Comparison of ENCODE assay signal across 22 cellular contexts in the genomic region with DNA sequence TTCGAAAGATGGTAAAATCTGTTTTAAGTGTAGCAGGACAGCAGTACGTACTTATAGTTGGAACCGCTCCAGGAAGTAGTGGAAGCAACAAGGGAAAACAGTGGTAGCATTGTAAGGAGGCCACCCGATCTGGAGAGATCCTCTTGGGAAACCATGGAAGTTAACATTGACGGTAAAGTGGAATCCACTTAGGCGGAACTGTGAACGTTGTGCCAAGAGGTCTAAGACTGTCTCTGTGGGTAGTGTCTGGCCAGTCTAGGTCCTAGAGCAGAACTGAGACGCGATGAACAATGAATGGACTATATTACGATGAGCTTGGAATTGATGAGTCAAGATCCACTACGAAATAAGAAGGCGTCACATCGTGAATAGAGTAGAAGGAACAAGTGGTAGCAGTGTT.
"Had no signal": no experiment of that assay in that cellular context is flagged by ENCODE, and none has a peak within 500 bp of the region (broad histone marks: within the 10 kb centered on the region; RNA-seq: fewer than 3 reads in every experiment).

No MANE protein-coding gene starts in this region.

- H3K4me3 ChIP-seq: heart right ventricle, skin epidermis had no signal

- H3K9me3 Mint-ChIP-seq: activated CD8-positive, alpha-beta T cell treated with anti-CD3 and anti-CD28 coated beads for 36 hours; activated naive CD8-positive, alpha-beta T cell treated with anti-CD3 and anti-CD28 coated beads, Interleukin-2, amount 10 ng/mL, durations not matched to agents 7 days and 5 days; type B pancreatic cell had no signal

- H3K9me3 ChIP-seq: heart right ventricle, neutrophil had no signal

- H3K27ac ChIP-seq: brain microvascular endothelial cell, epithelial cell of prostate, heart right ventricle, neutrophil, skin epidermis had no signal

- H3K4me3 Mint-ChIP-seq: activated CD8-positive, alpha-beta T cell treated with anti-CD3 and anti-CD28 coated beads for 36 hours; activated naive CD8-positive, alpha-beta T cell treated with anti-CD3 and anti-CD28 coated beads, Interleukin-2, amount 10 ng/mL, durations not matched to agents 7 days and 5 days; effector memory CD8-positive, alpha-beta T cell; memory B cell; natural killer cell; T-helper 17 cell; type B pancreatic cell had no signal

- H3K4me1 Mint-ChIP-seq: activated naive CD8-positive, alpha-beta T cell treated with anti-CD3 and anti-CD28 coated beads, Interleukin-2, amount 10 ng/mL, durations not matched to agents 7 days and 5 days; memory B cell; natural killer cell; T-helper 17 cell had no signal

- DNase-seq: activated CD4-positive, alpha-beta T cell treated with anti-CD3 and anti-CD28 coated beads for 48 hours; activated CD8-positive, alpha-beta T cell treated with anti-CD3 and anti-CD28 coated beads for 36 hours; activated naive CD4-positive, alpha-beta T cell; activated naive CD8-positive, alpha-beta T cell treated with anti-CD3 and anti-CD28 coated beads, Interleukin-2, amount 10 ng/mL, durations not matched to agents 7 days and 5 days; activated T-cell treated with anti-CD3 and anti-CD28 coated beads, Interleukin-2, amount 50 U/mL, for 48 hours; brain microvascular endothelial cell; effector memory CD8-positive, alpha-beta T cell; heart right ventricle; natural killer cell; posterior cingulate gyrus; retina; stimulated activated CD4-positive, alpha-beta T cell treated with anti-CD3 and anti-CD28 coated beads, Interleukin-4, amount 100 ng/mL, for 4 hours; stimulated activated CD8-positive, alpha-beta memory T cell treated with anti-CD3 and anti-CD28 coated beads, Interleukin-4, amount 100 ng/mL, for 48 hours; stimulated activated naive CD4-positive, alpha-beta T cell treated with Interleukin-2 at 50 U/mL for 16 hours; substantia nigra; T-helper 17 cell had no signal

- H3K27me3 ChIP-seq: brain microvascular endothelial cell, neutrophil had no signal

- H3K27me3 Mint-ChIP-seq: activated CD8-positive, alpha-beta T cell treated with anti-CD3 and anti-CD28 coated beads for 36 hours; activated naive CD8-positive, alpha-beta T cell treated with anti-CD3 and anti-CD28 coated beads, Interleukin-2, amount 10 ng/mL, durations not matched to agents 7 days and 5 days; effector memory CD8-positive, alpha-beta T cell; memory B cell; type B pancreatic cell had no signal

- H3K36me3 ChIP-seq: brain microvascular endothelial cell, heart right ventricle, neutrophil had no signal

- ATAC-seq: activated CD8-positive, alpha-beta T cell treated with anti-CD3 and anti-CD28 coated beads for 36 hours; effector memory CD8-positive, alpha-beta T cell; left lobe of liver; natural killer cell; T-helper 17 cell had no signal

- H3K4me1 ChIP-seq: heart right ventricle had no signal

- H3K27ac Mint-ChIP-seq: activated CD8-positive, alpha-beta T cell treated with anti-CD3 and anti-CD28 coated beads for 36 hours; activated naive CD8-positive, alpha-beta T cell treated with anti-CD3 and anti-CD28 coated beads, Interleukin-2, amount 10 ng/mL, durations not matched to agents 7 days and 5 days; effector memory CD8-positive, alpha-beta T cell; memory B cell; natural killer cell; T-helper 17 cell; type B pancreatic cell had no signal

- H3K36me3 Mint-ChIP-seq: activated naive CD8-positive, alpha-beta T cell treated with anti-CD3 and anti-CD28 coated beads, Interleukin-2, amount 10 ng/mL, durations not matched to agents 7 days and 5 days; memory B cell; natural killer cell had no signal
